Comparison of ENCODE assay signal across 26 cellular contexts in genomic region chr1:70496181-70496580, GRCh38.
"Had no signal": no experiment of that assay in that cellular context is flagged by ENCODE, and none has a peak within 500 bp of the region (broad histone marks: within the 10 kb centered on the region; RNA-seq: fewer than 3 reads in every experiment).

No MANE protein-coding gene starts in this region.

- H3K4me3 ChIP-seq: heart right ventricle, hepatocyte, left lung, lung, pancreas, prostate gland, skin epidermis, suprapubic skin, thoracic aorta, tibial artery, vagina had no signal

- H3K4me1 ChIP-seq: heart right ventricle, left lung, prostate gland, suprapubic skin, tibial artery, vagina had no signal

- H3K27me3 ChIP-seq: heart right ventricle, hepatocyte, left lung, pancreas, suprapubic skin, tibial artery, vagina had no signal

- H3K36me3 ChIP-seq: heart right ventricle, left lung, pancreas, prostate gland, suprapubic skin, thoracic aorta, tibial artery, vagina had no signal

- FAIRE-seq: keratinocyte had no signal

- H3K9me3 ChIP-seq: heart right ventricle, left lung, pancreas, prostate gland, suprapubic skin, thoracic aorta, tibial artery, vagina had no signal

- ATAC-seq: heart right ventricle; left cardiac atrium; left lung; naive thymus-derived CD8-positive, alpha-beta T cell; right cardiac atrium; sciatic nerve; stimulated activated effector memory CD8-positive, alpha-beta T cell treated with anti-CD3 and anti-CD28 coated beads, Interleukin-12 subunit alpha, Interleukin-12 subunit beta, amount 100 ng/mL, for 72 hours had no signal

- H2AFZ ChIP-seq: hepatocyte had no signal

- DNase-seq: heart right ventricle; kidney glomerular epithelial cell; left cardiac atrium; left lung; midbrain; naive thymus-derived CD8-positive, alpha-beta T cell; nucleus accumbens; pancreas; retina; right cardiac atrium; stimulated activated CD4-positive, alpha-beta T cell treated with anti-CD3 and anti-CD28 coated beads, Interleukin-12 subunit alpha, Interleukin-12 subunit beta, amount 100 ng/mL, for 4 hours; stimulated activated CD4-positive, alpha-beta T cell treated with anti-CD3 and anti-CD28 coated beads, Interleukin-15, amount 100 ng/mL, for 24 hours; stimulated activated CD4-positive, alpha-beta T cell treated with anti-CD3 and anti-CD28 coated beads, Interleukin-2, amount 100 ng/mL, for 24 hours; stimulated activated CD4-positive, alpha-beta T cell treated with anti-CD3 and anti-CD28 coated beads, Interleukin-4, amount 100 ng/mL, for 1 hour; stimulated activated naive CD4-positive, alpha-beta T cell; tibial artery had no signal

- H3K4me2 ChIP-seq: hepatocyte had no signal

- H3K27ac ChIP-seq: heart right ventricle, hepatocyte, left lung, pancreas, prostate gland, skin epidermis, suprapubic skin, thoracic aorta, tibial artery, vagina had no signal

- H3K79me2 ChIP-seq: hepatocyte had no signal
